In genomic region chr6:37856285-37856684, GRCh38 we compare ENCODE assay signal across 16 cellular contexts. TPM values are rescaled to one million over a fixed set of nuclear protein-coding genes. Genes with fewer than 3 reads are reported as not detected.
A peak's percentile ranks its signal among the peaks of the same experiment; 100 is the strongest.
DNase-seq lines count a peak whose midpoint lies in the region; ATAC-seq and TF ChIP-seq lines count a peak whose summit lies in the region.
"Had no signal": no experiment of that assay in that cellular context is flagged by ENCODE, and none has a peak within 500 bp of the region (broad histone marks: within the 10 kb centered on the region; RNA-seq: fewer than 3 reads in every experiment).

No MANE protein-coding gene starts in this region.

- H3K27me3 Mint-ChIP-seq in stimulated activated naive CD8-positive, alpha-beta T cell treated with anti-CD3 and anti-CD28 coated beads, Interleukin-15, Interleukin-2, amounts not matched to agents 100 ng/mL and 50 ng/mL, for 24 hours = no peaks in the 10 kb centered on the region
- no peaks in the 10 kb centered on the region for H3K27me3 Mint-ChIP-seq in effector memory CD8-positive, alpha-beta T cell
- no peaks in the 10 kb centered on the region for H3K27me3 Mint-ChIP-seq in naive B cell
- no peaks in the 10 kb centered on the region for H3K27me3 Mint-ChIP-seq in progenitor cell of endocrine pancreas
- no peaks in the 10 kb centered on the region for H3K27me3 Mint-ChIP-seq in activated T-helper 17 cell treated with anti-CD3 and anti-CD28 coated beads, Interleukin-2, amount 50 U/mL, for 72 hours
- H3K27me3 Mint-ChIP-seq: IgD-negative memory B cell had no signal

- peaks cover 12% of the 10 kb centered on the region for H3K36me3 Mint-ChIP-seq in stimulated activated naive CD8-positive, alpha-beta T cell treated with anti-CD3 and anti-CD28 coated beads, Interleukin-15, Interleukin-2, amounts not matched to agents 100 ng/mL and 50 ng/mL, for 24 hours (ENCODE audit: low read depth)
- H3K36me3 Mint-ChIP-seq in effector memory CD8-positive, alpha-beta T cell (ENCODE audit: insufficient read depth) = peaks cover 8% of the 10 kb centered on the region
- no peaks in the 10 kb centered on the region for H3K36me3 Mint-ChIP-seq in naive B cell
- H3K36me3 Mint-ChIP-seq in progenitor cell of endocrine pancreas (ENCODE audit: insufficient read depth) = peaks cover 1% of the 10 kb centered on the region
- H3K36me3 Mint-ChIP-seq in activated T-helper 17 cell treated with anti-CD3 and anti-CD28 coated beads, Interleukin-2, amount 50 U/mL, for 72 hours (ENCODE audit: low read depth) = peaks cover 8% of the 10 kb centered on the region
- H3K36me3 Mint-ChIP-seq: IgD-negative memory B cell had no signal

- no peak for DNase-seq in stimulated activated naive CD8-positive, alpha-beta T cell treated with anti-CD3 and anti-CD28 coated beads, Interleukin-15, Interleukin-2, amounts not matched to agents 100 U/mL and 50 U/mL, for 24 hours
- no peak for DNase-seq in effector memory CD8-positive, alpha-beta T cell
- DNase-seq in naive B cell (no peak), progenitor cell of endocrine pancreas (ENCODE audit: low spot score, unreplicated experiment) (no peak), UCSD-AML1 (lab: John Stamatoyannopoulos, UW; ENCODE audit: unreplicated experiment) (no peak), COLO668 (lab: John Stamatoyannopoulos, UW; ENCODE audit: unreplicated experiment) (no peak)
- DNase-seq: CD8-positive, alpha-beta T cell; DMS53; GF-D8; GM23248 had no signal

- H3K4me1 Mint-ChIP-seq in stimulated activated naive CD8-positive, alpha-beta T cell treated with anti-CD3 and anti-CD28 coated beads, Interleukin-15, Interleukin-2, amounts not matched to agents 100 ng/mL and 50 ng/mL, for 24 hours (ENCODE audit: low read depth) = peaks cover 75% of the 10 kb centered on the region
- peaks cover 44 to 58% of the 10 kb centered on the region in 2 donors for H3K4me1 Mint-ChIP-seq in effector memory CD8-positive, alpha-beta T cell (ENCODE audit: low read depth in 2 of 2)
- peaks cover 41 to 75% (median 65%) of the 10 kb centered on the region in 3 donors for H3K4me1 Mint-ChIP-seq in naive B cell
- H3K4me1 Mint-ChIP-seq in progenitor cell of endocrine pancreas (ENCODE audit: low read depth) = peaks cover 17% of the 10 kb centered on the region
- peaks cover 33% of the 10 kb centered on the region for H3K4me1 Mint-ChIP-seq in activated T-helper 17 cell treated with anti-CD3 and anti-CD28 coated beads, Interleukin-2, amount 50 U/mL, for 72 hours

- H3K4me3 Mint-ChIP-seq in stimulated activated naive CD8-positive, alpha-beta T cell treated with anti-CD3 and anti-CD28 coated beads, Interleukin-15, Interleukin-2, amounts not matched to agents 100 ng/mL and 50 ng/mL, for 24 hours = no peak overlapping the region
- H3K4me3 Mint-ChIP-seq in effector memory CD8-positive, alpha-beta T cell = no peak overlapping the region
- H3K4me3 Mint-ChIP-seq in naive B cell (no peak overlapping the region), progenitor cell of endocrine pancreas (ENCODE audit: low read depth) (no peak overlapping the region)
- H3K4me3 Mint-ChIP-seq in activated T-helper 17 cell treated with anti-CD3 and anti-CD28 coated beads, Interleukin-2, amount 50 U/mL, for 72 hours = no peak overlapping the region
- H3K4me3 Mint-ChIP-seq: CD14-positive monocyte; CD8-positive, alpha-beta T cell; IgD-negative memory B cell had no signal

- ATAC-seq in stimulated activated naive CD8-positive, alpha-beta T cell treated with anti-CD3 and anti-CD28 coated beads, Interleukin-15, Interleukin-2, amounts not matched to agents 100 U/mL and 50 U/mL, for 24 hours = no peak
- no peak for ATAC-seq in effector memory CD8-positive, alpha-beta T cell (replicated peaks)
- no peak for ATAC-seq in naive B cell (ENCODE audit: low read depth in 2 of 2)
- ATAC-seq in activated T-helper 17 cell treated with anti-CD3 and anti-CD28 coated beads, Interleukin-2, amount 50 U/mL, for 72 hours (replicated peaks) = no peak
- ATAC-seq: A549; CD8-positive, alpha-beta T cell; HCT116 had no signal

- H3K9me3 Mint-ChIP-seq in stimulated activated naive CD8-positive, alpha-beta T cell treated with anti-CD3 and anti-CD28 coated beads, Interleukin-15, Interleukin-2, amounts not matched to agents 100 ng/mL and 50 ng/mL, for 24 hours = no peaks in the 10 kb centered on the region
- no peaks in the 10 kb centered on the region for H3K9me3 Mint-ChIP-seq in effector memory CD8-positive, alpha-beta T cell
- no peaks in the 10 kb centered on the region for H3K9me3 Mint-ChIP-seq in naive B cell
- no peaks in the 10 kb centered on the region for H3K9me3 Mint-ChIP-seq in progenitor cell of endocrine pancreas (ENCODE audit: low read depth)
- no peaks in the 10 kb centered on the region for H3K9me3 Mint-ChIP-seq in activated T-helper 17 cell treated with anti-CD3 and anti-CD28 coated beads, Interleukin-2, amount 50 U/mL, for 72 hours
- H3K9me3 Mint-ChIP-seq: CD14-positive monocyte; CD8-positive, alpha-beta T cell; IgD-negative memory B cell had no signal

- no peak for TF ChIP-seq CTCF in progenitor cell of endocrine pancreas (IDR thresholded peaks at IDR 0.05; ENCODE audit: unreplicated experiment)

- H3K27ac Mint-ChIP-seq in stimulated activated naive CD8-positive, alpha-beta T cell treated with anti-CD3 and anti-CD28 coated beads, Interleukin-15, Interleukin-2, amounts not matched to agents 100 ng/mL and 50 ng/mL, for 24 hours = peak overlapping the region; percentile 57
- H3K27ac Mint-ChIP-seq in effector memory CD8-positive, alpha-beta T cell = peak overlapping the region; percentile 44 to 62
- H3K27ac Mint-ChIP-seq in naive B cell = peak overlapping the region in 4 of 6 donors; percentile 2 to 81 (median 42)
- peak overlapping the region; percentile 3 for H3K27ac Mint-ChIP-seq in progenitor cell of endocrine pancreas
- H3K27ac Mint-ChIP-seq in activated T-helper 17 cell treated with anti-CD3 and anti-CD28 coated beads, Interleukin-2, amount 50 U/mL, for 72 hours = no peak overlapping the region
- H3K27ac Mint-ChIP-seq: CD8-positive, alpha-beta T cell had no signal

RNA-seq across cellular contexts. Expression of gene ZFAND3, which starts 36.8 kb away (rescaled TPM):
- 1 to 10 TPM; 1.9 to 6.7 (median 4.4) TPM for polyA plus RNA-seq in naive B cell (ENCODE audit: low read depth in 6 of 6)
- total RNA-seq in progenitor cell of endocrine pancreas = 92.7 and 102 TPM in 2 replicates
- total RNA-seq in activated T-helper 17 cell treated with anti-CD3 and anti-CD28 coated beads, Interleukin-2, amount 50 U/mL, for 72 hours = 10 to 100 TPM; 26.1 to 32.0 TPM
